8 cellular contexts compared by ENCODE assay signal in the genomic region with DNA sequence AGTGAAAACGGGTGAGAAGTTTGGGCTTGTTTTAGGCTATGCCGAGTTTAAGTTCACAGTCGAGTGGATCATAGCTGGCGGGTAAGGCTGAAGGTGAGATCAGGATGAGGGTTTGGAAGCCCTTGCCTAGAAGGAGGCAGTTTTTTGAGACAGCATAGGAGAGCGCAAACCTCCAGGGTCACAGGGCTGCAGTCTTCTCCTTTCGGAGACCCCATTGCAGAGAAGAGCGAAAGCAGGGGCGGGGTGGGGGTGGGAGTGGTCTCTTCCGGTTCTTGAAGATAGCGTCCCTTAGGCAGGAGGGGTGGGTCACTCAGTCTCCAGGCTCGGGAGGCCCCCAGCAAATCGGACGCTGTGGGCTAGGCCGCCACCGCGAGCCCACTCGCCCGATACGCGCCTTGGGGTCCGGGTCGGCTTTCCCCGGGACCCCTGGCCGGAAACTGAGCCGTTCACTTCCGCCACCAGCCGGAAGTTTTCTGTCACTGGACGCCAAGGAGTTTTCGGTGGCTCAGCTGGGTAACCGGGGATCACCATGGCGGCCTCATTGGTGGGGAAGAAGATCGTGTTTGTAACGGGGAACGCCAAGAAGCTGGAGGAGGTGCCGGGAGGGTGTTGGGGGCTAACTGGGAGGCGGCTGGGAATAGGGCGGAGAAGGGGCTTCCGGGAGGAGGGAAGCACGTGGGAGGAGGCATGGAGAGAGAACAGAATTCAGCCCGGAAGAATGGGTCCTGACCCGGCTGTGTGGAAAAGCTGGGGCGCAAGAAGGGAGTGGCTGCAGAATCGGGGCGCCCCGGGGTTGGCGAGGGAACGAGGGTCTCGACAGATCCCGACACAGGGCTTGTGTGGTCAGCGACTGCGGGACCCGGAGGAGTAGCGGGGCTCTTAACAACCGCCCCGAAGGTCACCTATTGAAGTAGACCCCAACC. TPM values are rescaled to one million over a fixed set of nuclear protein-coding genes. Genes with fewer than 3 reads are reported as not detected.
DNase-seq lines count a peak whose midpoint lies in the region; ATAC-seq and TF ChIP-seq lines count a peak whose summit lies in the region.

Gene ITPA, plus strand, starts transcription at position 476 of the 923 bp plus-strand sequence. Its CDS starts 54 bp downstream, at position 530.

- peaks cover 15 to 22% of the 10 kb centered on the region in 2 donors for H3K4me1 ChIP-seq in left lung

- peak within 1 kb of the TSS; percentile 78 to 79 for H3K4me3 ChIP-seq in left lung

- H3K27ac ChIP-seq in left lung = peak within 1 kb of the TSS; percentile 77 to 88

- H3K36me3 ChIP-seq in left lung = peaks cover 0 to 16% of the 10 kb centered on the region in 2 donors

- no peaks in the 10 kb centered on the region for H3K9me3 Mint-ChIP-seq in dendritic cell treated with granulocyte-macrophage colony-stimulating factor and Interleukin-4, amounts not matched to agents 40 ng/mL and 50 ng/mL, for 4 days

- H3K36me3 Mint-ChIP-seq in dendritic cell treated with granulocyte-macrophage colony-stimulating factor and Interleukin-4, amounts not matched to agents 40 ng/mL and 50 ng/mL, for 4 days (ENCODE audit: low read depth) = peaks cover 36% of the 10 kb centered on the region

- no peaks in the 10 kb centered on the region for H3K9me3 ChIP-seq in left lung

- peak within 1 kb of the TSS; percentile 96 for H3K4me3 Mint-ChIP-seq in dendritic cell treated with granulocyte-macrophage colony-stimulating factor and Interleukin-4, amounts not matched to agents 40 ng/mL and 50 ng/mL, for 4 days

- DNase-seq in AG08395 (ENCODE audit: low spot score) (peak; percentile 60), NCI-H1930 (lab: John Stamatoyannopoulos, UW) (peak; percentile 18 to 23), left lung (peak in 1 of 2 donors; percentile 47)
- peak; percentile 46 to 56 for DNase-seq in activated CD4-positive, alpha-beta T cell treated with anti-CD3 and anti-CD28 coated beads for 4 hours
- DNase-seq in stimulated activated CD4-positive, alpha-beta T cell treated with anti-CD3 and anti-CD28 coated beads, Interleukin-2, amount 100 ng/mL, for 48 hours = peak; percentile 55 to 56

- H3K27me3 Mint-ChIP-seq in dendritic cell treated with granulocyte-macrophage colony-stimulating factor and Interleukin-4, amounts not matched to agents 40 ng/mL and 50 ng/mL, for 4 days = no peaks in the 10 kb centered on the region

- H3K27ac Mint-ChIP-seq in dendritic cell treated with granulocyte-macrophage colony-stimulating factor and Interleukin-4, amounts not matched to agents 40 ng/mL and 50 ng/mL, for 4 days = peak within 1 kb of the TSS; percentile 98

- intact Hi-C loops in dendritic cell treated with granulocyte-macrophage colony-stimulating factor and Interleukin-4, amounts not matched to agents 40 ng/mL and 50 ng/mL, for 4 days (cut with micrococcal nuclease) = loop anchor here (1.0 kb wide), 1 partner anchor 50 kb away; the partner anchor contains the start of genes FASTKD5 and UBOX5
- intact Hi-C loops in left lung (cut with DNase I) = no loop called here

- TF ChIP-seq CTCF in left lung (IDR thresholded peaks at IDR 0.05) = no peak

- peaks cover 40% of the 10 kb centered on the region for H3K4me1 Mint-ChIP-seq in dendritic cell treated with granulocyte-macrophage colony-stimulating factor and Interleukin-4, amounts not matched to agents 40 ng/mL and 50 ng/mL, for 4 days (ENCODE audit: low read depth)

- peak; percentile 50 for ATAC-seq in GM19023 (IDR thresholded peaks at IDR 0.05; ENCODE audit: unreplicated experiment)
- ATAC-seq in left lung = peak; percentile 60
- ATAC-seq in HG03469 (IDR thresholded peaks at IDR 0.05; ENCODE audit: unreplicated experiment) = no peak

- no peaks in the 10 kb centered on the region for H3K27me3 ChIP-seq in left lung

RNA-seq across cellular contexts. Expression of gene ITPA, which starts in this region (rescaled TPM):
- total RNA-seq in left lung = 10 to 100 TPM; 45.7 to 48.0 TPM
